ENCODE assay signal across 9 cellular contexts in genomic region chr4:89949782-89950387, GRCh38. TPM values are rescaled to one million over a fixed set of nuclear protein-coding genes. Genes with fewer than 3 reads are reported as not detected.
DNase-seq lines count a peak whose midpoint lies in the region; ATAC-seq and TF ChIP-seq lines count a peak whose summit lies in the region.
"Had no signal": no experiment of that assay in that cellular context is flagged by ENCODE, and none has a peak within 500 bp of the region (broad histone marks: within the 10 kb centered on the region; RNA-seq: fewer than 3 reads in every experiment).

No MANE protein-coding gene starts in this region.

- H3K27ac ChIP-seq in hepatocyte = no peak overlapping the region
- no peak overlapping the region for H3K27ac ChIP-seq in tibial artery

- peak; percentile 58 for ATAC-seq in GM18868 (IDR thresholded peaks at IDR 0.05; ENCODE audit: unreplicated experiment)
- ATAC-seq: naive thymus-derived CD4-positive, alpha-beta T cell had no signal

- intact Hi-C loops in tibial artery (cut with DNase I; ENCODE audit: low total_unique reads) = no loop called here

- H3K9me3 ChIP-seq in hepatocyte (ENCODE audit: low read depth) (no peaks in the 10 kb centered on the region), tibial artery (no peaks in the 10 kb centered on the region)

- H3K27me3 ChIP-seq in hepatocyte (no peaks in the 10 kb centered on the region), tibial artery (no peaks in the 10 kb centered on the region)

- no peaks in the 10 kb centered on the region for H3K36me3 ChIP-seq in hepatocyte (replicated peaks; ENCODE audit: insufficient read depth, low read depth)
- no peaks in the 10 kb centered on the region for H3K36me3 ChIP-seq in tibial artery

- WGBS in hepatocyte (ENCODE audit: low lambda C conversion rate, missing lambda C conversion rate) = 80% methylated on average over 2 of the region's 2 CpGs

- H3K4me1 ChIP-seq in hepatocyte (ENCODE audit: insufficient read depth) = no peaks in the 10 kb centered on the region
- no peaks in the 10 kb centered on the region for H3K4me1 ChIP-seq in tibial artery

- H3K79me2 ChIP-seq in hepatocyte = no peaks in the 10 kb centered on the region

- H4K20me1 ChIP-seq in hepatocyte (ENCODE audit: insufficient read depth, poor library complexity, severe bottlenecking) = no peaks in the 10 kb centered on the region

- H2AFZ ChIP-seq in hepatocyte = no peak overlapping the region

- H3K4me3 ChIP-seq in hepatocyte (no peak overlapping the region), tibial artery (no peak overlapping the region)

- no peak overlapping the region for H3K4me2 ChIP-seq in hepatocyte

- no peaks in the 10 kb centered on the region for H3K9me2 ChIP-seq in hepatocyte (replicated peaks; ENCODE audit: insufficient read depth)

- DNase-seq in CD1c-positive myeloid dendritic cell (ENCODE audit: extremely low spot score) = peak; percentile 22
- peak; percentile 33 for DNase-seq in NCI-H446 treated with DMSO at 0.1 percent for 48 hours (lab: John Stamatoyannopoulos, UW)
- DNase-seq in hepatocyte (ENCODE audit: low spot score) = peak; percentile 11
- DNase-seq in tibial artery = no peak
- DNase-seq in GF-D8 (lab: John Stamatoyannopoulos, UW) = no peak
- no peak for DNase-seq in islet precursor cell
- no peak for DNase-seq in NCI-H226
- DNase-seq: naive thymus-derived CD4-positive, alpha-beta T cell had no signal

- peak; percentile 47 for TF ChIP-seq CTCF in hepatocyte (IDR thresholded peaks at IDR 0.05; ENCODE audit: poor library complexity)
- no peak for TF ChIP-seq CTCF in tibial artery (IDR thresholded peaks at IDR 0.05)

RNA-seq across cellular contexts. Expression of gene MMRN1, which starts 55.2 kb away (rescaled TPM):
- total RNA-seq in hepatocyte = 0.60 and 1.4 TPM in 2 replicates
- polyA plus RNA-seq in hepatocyte = 1.1 TPM in 1 of 2 replicates, not detected in the other

Comparison
In these comparisons a context has a peak if more than half of its experiments do, and no peak if none do; other contexts are left out.
1. DNase-seq: peak in CD1c-positive myeloid dendritic cell (single experiment), NCI-H446 treated with DMSO at 0.1 percent for 48 hours (single experiment) and hepatocyte (single experiment); none in tibial artery (0 of 2), GF-D8 (single experiment), islet precursor cell (single experiment) and NCI-H226 (single experiment).